In the genomic region with DNA sequence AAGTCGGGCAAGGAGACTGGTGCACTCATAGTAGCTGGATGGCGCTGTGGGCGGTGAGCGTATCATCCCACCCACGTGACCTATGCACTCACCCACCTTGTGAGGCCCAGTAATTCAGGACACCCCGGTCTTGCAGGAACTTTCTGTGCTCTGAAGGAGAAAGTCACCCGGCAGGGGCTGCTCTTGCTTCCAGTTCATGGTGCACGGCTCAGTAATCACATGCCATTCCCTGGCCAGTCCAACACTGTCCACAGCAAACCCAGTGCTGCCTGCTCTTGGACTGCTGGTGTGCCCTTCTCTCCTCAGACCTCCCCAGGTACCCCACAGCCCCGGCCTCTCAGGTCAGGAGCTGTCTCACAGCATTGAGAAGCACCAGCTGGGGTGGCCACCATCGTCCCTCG, we compare ENCODE assay signal across 24 cellular contexts. TPM values are rescaled to one million over a fixed set of nuclear protein-coding genes. Genes with fewer than 3 reads are reported as not detected.
DNase-seq lines count a peak whose midpoint lies in the region; ATAC-seq, FAIRE-seq and TF ChIP-seq lines count a peak whose summit lies in the region.
"Had no signal": no experiment of that assay in that cellular context is flagged by ENCODE, and none has a peak within 500 bp of the region (broad histone marks: within the 10 kb centered on the region; RNA-seq: fewer than 3 reads in every experiment).

No MANE protein-coding gene starts in this region.

- no peak for TF ChIP-seq EP300 in suprapubic skin (IDR thresholded peaks at IDR 0.05)

- WGBS in right cardiac atrium: 90% methylated on average over 11 of the region's 11 CpGs
- WGBS in suprapubic skin: 98% methylated on average over 8 of the region's 11 CpGs

- H3K4me1 ChIP-seq in left ventricle myocardium inferior: peaks cover 14% of the 10 kb centered on the region
- no peaks in the 10 kb centered on the region for H3K4me1 ChIP-seq in right cardiac atrium (ENCODE audit: control insufficient read depth, insufficient read depth, low read length)
- peaks cover 16% of the 10 kb centered on the region for H3K4me1 ChIP-seq in suprapubic skin
- H3K4me1 ChIP-seq: adrenal gland had no signal

- CTCF ChIA-PET in activated CD4-positive, alpha-beta memory T cell treated with anti-CD3 and anti-CD28 coated beads, Interleukin-2, amount 10 ng/mL, durations not matched to agents 7 days and 5 days (lab: Charles Lee): interaction anchor here (1.1 kb wide), 1 partner anchor 11 kb away, joined by 3 read pairs; no protein-coding TSS in a partner anchor

- H3K27me3 ChIP-seq in left ventricle myocardium inferior (ENCODE audit: low read depth) (no peaks in the 10 kb centered on the region), right cardiac atrium (ENCODE audit: control insufficient read depth, insufficient read depth) (no peaks in the 10 kb centered on the region), suprapubic skin (no peaks in the 10 kb centered on the region)
- H3K27me3 ChIP-seq: adrenal gland had no signal

- H3K36me3 Mint-ChIP-seq in activated CD4-positive, alpha-beta memory T cell treated with anti-CD3 and anti-CD28 coated beads, Interleukin-2, amount 10 ng/mL, durations not matched to agents 7 days and 5 days (ENCODE audit: low read depth): no peaks in the 10 kb centered on the region

- no peak overlapping the region for H3K4me3 Mint-ChIP-seq in activated CD4-positive, alpha-beta memory T cell treated with anti-CD3 and anti-CD28 coated beads, Interleukin-2, amount 10 ng/mL, durations not matched to agents 7 days and 5 days
- H3K4me3 Mint-ChIP-seq: endodermal cell, neural crest cell had no signal

- H3K36me3 ChIP-seq in left ventricle myocardium inferior: no peaks in the 10 kb centered on the region
- H3K36me3 ChIP-seq in suprapubic skin: no peaks in the 10 kb centered on the region
- H3K36me3 ChIP-seq: adrenal gland had no signal

- H3K27me3 Mint-ChIP-seq in activated CD4-positive, alpha-beta memory T cell treated with anti-CD3 and anti-CD28 coated beads, Interleukin-2, amount 10 ng/mL, durations not matched to agents 7 days and 5 days: peaks cover 4% of the 10 kb centered on the region

- TF ChIP-seq CTCF in left ventricle myocardium inferior (IDR thresholded peaks at IDR 0.05; ENCODE audit: borderline replicate concordance) (peak; percentile 23), foreskin fibroblast (IDR thresholded peaks at IDR 0.05; ENCODE audit: low read depth, low read length) (no peak), suprapubic skin (IDR thresholded peaks at IDR 0.05) (no peak)

- no peak for TF ChIP-seq POLR2A in suprapubic skin (IDR thresholded peaks at IDR 0.05)

- peak overlapping the region; percentile 45 for H3K27ac Mint-ChIP-seq in activated CD4-positive, alpha-beta memory T cell treated with anti-CD3 and anti-CD28 coated beads, Interleukin-2, amount 10 ng/mL, durations not matched to agents 7 days and 5 days
- H3K27ac Mint-ChIP-seq: endodermal cell had no signal

- H3K27ac ChIP-seq in left ventricle myocardium inferior (replicated peaks) (no peak overlapping the region), right cardiac atrium (ENCODE audit: low read length) (no peak overlapping the region), suprapubic skin (no peak overlapping the region)
- H3K27ac ChIP-seq: adrenal gland, RWPE1 had no signal

- peaks cover 45% of the 10 kb centered on the region for H3K4me1 Mint-ChIP-seq in activated CD4-positive, alpha-beta memory T cell treated with anti-CD3 and anti-CD28 coated beads, Interleukin-2, amount 10 ng/mL, durations not matched to agents 7 days and 5 days
- H3K4me1 Mint-ChIP-seq: endodermal cell, neural crest cell had no signal

- H3K4me3 ChIP-seq in left ventricle myocardium inferior (no peak overlapping the region), right cardiac atrium (ENCODE audit: low read length) (no peak overlapping the region), foreskin fibroblast (ENCODE audit: low read depth in 1 of 2, low read length in 2 of 2) (no peak overlapping the region), suprapubic skin (no peak overlapping the region)
- H3K4me3 ChIP-seq: adrenal gland had no signal

- DNase-seq in left ventricle myocardium inferior: no peak
- no peak for DNase-seq in right cardiac atrium
- DNase-seq in activated CD4-positive, alpha-beta memory T cell treated with anti-CD3 and anti-CD28 coated beads, Interleukin-2, amount 10 ng/mL, durations not matched to agents 7 days and 5 days: no peak
- peak; percentile 74 for DNase-seq in kidney tubule cell (ENCODE audit: low spot score)
- DNase-seq in urothelium cell line (ENCODE audit: low spot score): no peak
- DNase-seq in foreskin fibroblast: no peak
- no peak for DNase-seq in suprapubic skin (ENCODE audit: low spot score in 2 of 2)
- no peak for DNase-seq in HK-2 (ENCODE audit: unreplicated experiment)
- DNase-seq: activated CD4-positive, alpha-beta T cell treated with anti-CD3 and anti-CD28 coated beads for 4 hours; activated T-cell treated with anti-CD3 and anti-CD28 coated beads, Interleukin-2, amount 50 U/mL, for 48 hours; adrenal gland; central memory CD4-positive, alpha-beta T cell; endodermal cell; H7; Kasumi-1; NCI-H1417 treated with DMSO at 0.1 percent for 48 hours; NCI-H2171 treated with DMSO at 0.1 percent for 48 hours; NCI-H82; stimulated activated CD4-positive, alpha-beta T cell treated with anti-CD3 and anti-CD28 coated beads, Interleukin-1b, Interleukin-23, amount 100 ng/mL, for 48 hours had no signal

- no peaks in the 10 kb centered on the region for H3K9me3 Mint-ChIP-seq in activated CD4-positive, alpha-beta memory T cell treated with anti-CD3 and anti-CD28 coated beads, Interleukin-2, amount 10 ng/mL, durations not matched to agents 7 days and 5 days
- H3K9me3 Mint-ChIP-seq: endodermal cell, neural crest cell had no signal

- peak; percentile 37 for FAIRE-seq in urothelium cell line (lab: Jason Lieb, UNC)

- no peak for ATAC-seq in right cardiac atrium
- ATAC-seq: sciatic nerve had no signal

- intact Hi-C loops in left ventricle myocardium inferior (cut with micrococcal nuclease) (no loop called here), right cardiac atrium (cut with DNase I) (no loop called here)

- no peaks in the 10 kb centered on the region for H3K9me3 ChIP-seq in left ventricle myocardium inferior (replicated peaks)
- H3K9me3 ChIP-seq in right cardiac atrium (ENCODE audit: control insufficient read depth, low read length): no peaks in the 10 kb centered on the region
- H3K9me3 ChIP-seq in suprapubic skin: no peaks in the 10 kb centered on the region
- H3K9me3 ChIP-seq: adrenal gland had no signal

- POLR2A ChIA-PET in activated CD4-positive, alpha-beta memory T cell treated with anti-CD3 and anti-CD28 coated beads, Interleukin-2, amount 10 ng/mL, durations not matched to agents 7 days and 5 days (lab: Charles Lee): no interaction called here

RNA-seq across cellular contexts. Expression of a gene that starts 16.4 kb away (rescaled TPM):
- total RNA-seq in left ventricle myocardium inferior (13.8 TPM), right cardiac atrium (10 to 100 TPM; 10.2 to 16.4 (median 12.8) TPM), suprapubic skin (10 to 100 TPM; 45.9 to 82.6 (median 52.6) TPM)
- 11.2 TPM for polyA plus RNA-seq in right cardiac atrium
- total RNA-seq in activated CD4-positive, alpha-beta memory T cell treated with anti-CD3 and anti-CD28 coated beads, Interleukin-2, amount 10 ng/mL, durations not matched to agents 7 days and 5 days: 10 to 100 TPM; 33.2 to 33.8 TPM

RNA-seq across cellular contexts. Expression of a gene that starts 19.9 kb away (rescaled TPM):
- 24.1 TPM for total RNA-seq in left ventricle myocardium inferior
- total RNA-seq in right cardiac atrium: 10 to 100 TPM; 46.6 to 83.9 (median 67.3) TPM
- polyA plus RNA-seq in right cardiac atrium: 58.7 TPM
- total RNA-seq in activated CD4-positive, alpha-beta memory T cell treated with anti-CD3 and anti-CD28 coated beads, Interleukin-2, amount 10 ng/mL, durations not matched to agents 7 days and 5 days: not detected
- 10 to 100 TPM in 2 of 4 donors, 1 to 10 TPM in 2; 2.8 to 18.2 (median 10.4) TPM for total RNA-seq in suprapubic skin

RNA-seq across cellular contexts. Expression of a gene that starts 22.2 kb away (rescaled TPM):
- 3.9 TPM for total RNA-seq in left ventricle myocardium inferior
- total RNA-seq in right cardiac atrium: 10 to 100 TPM in 3 of 4 donors, 1 to 10 TPM in 1; 6.1 to 11.6 (median 10.9) TPM
- polyA plus RNA-seq in right cardiac atrium: 9.8 TPM
- total RNA-seq in activated CD4-positive, alpha-beta memory T cell treated with anti-CD3 and anti-CD28 coated beads, Interleukin-2, amount 10 ng/mL, durations not matched to agents 7 days and 5 days: not detected
- 1 to 10 TPM in 3 of 4 donors, not detected in 1; 1.3 to 2.8 (median 2.2) TPM for total RNA-seq in suprapubic skin
- total RNA-seq: T-helper 2 cell treated with Interferon-gamma antibody and Interleukin-4, amounts not matched to agents 100 ng/mL and 5 ng/mL, for 36 hours had no signal

RNA-seq across cellular contexts. Expression of a gene that starts 50.2 kb away (rescaled TPM):
- total RNA-seq in left ventricle myocardium inferior: not detected
- not detected for total RNA-seq in right cardiac atrium
- not detected for polyA plus RNA-seq in right cardiac atrium
- total RNA-seq in activated CD4-positive, alpha-beta memory T cell treated with anti-CD3 and anti-CD28 coated beads, Interleukin-2, amount 10 ng/mL, durations not matched to agents 7 days and 5 days: not detected
- not detected for total RNA-seq in suprapubic skin
- total RNA-seq: adrenal gland; endodermal cell; lung microvascular endothelial cell; neural crest cell; sciatic nerve; T-helper 2 cell treated with Interferon-gamma antibody and Interleukin-4, amounts not matched to agents 100 ng/mL and 5 ng/mL, for 36 hours had no signal
